ENCODE assay signal across 24 cellular contexts in the genomic region with DNA sequence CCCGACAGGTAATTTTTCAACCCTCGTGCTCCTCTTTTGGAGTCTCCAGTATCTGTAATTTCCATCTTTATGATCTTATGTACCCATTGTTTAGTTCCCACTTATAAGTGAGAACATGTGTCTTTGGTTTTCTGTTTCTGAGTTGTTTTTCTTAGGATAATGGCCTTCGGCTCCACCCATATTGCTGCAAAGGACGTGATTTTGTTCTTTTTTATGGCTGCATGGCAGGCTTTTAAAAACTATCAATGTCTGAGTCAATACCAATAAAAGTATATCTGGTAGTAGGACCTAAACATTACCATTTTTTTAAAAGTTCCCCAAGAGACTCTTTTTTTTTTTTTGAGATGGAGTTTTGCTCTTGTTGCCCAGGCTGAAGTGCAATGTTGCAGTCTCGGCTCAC. TPM values are rescaled to one million over a fixed set of nuclear protein-coding genes. Genes with fewer than 3 reads are reported as not detected.
"Had no signal": no experiment of that assay in that cellular context is flagged by ENCODE, and none has a peak within 500 bp of the region (broad histone marks: within the 10 kb centered on the region; RNA-seq: fewer than 3 reads in every experiment).

No MANE protein-coding gene starts in this region.

- H3K27me3 Mint-ChIP-seq: activated CD8-positive, alpha-beta T cell treated with anti-CD3 and anti-CD28 coated beads for 36 hours; activated T-cell treated with anti-CD3 and anti-CD28 coated beads, Interleukin-2, amount 50 U/mL, for 24 hours had no signal

- H3K27ac Mint-ChIP-seq: activated B cell treated with CpG ODN at 0.5 μM for 24 hours; activated CD8-positive, alpha-beta T cell treated with anti-CD3 and anti-CD28 coated beads for 36 hours; activated naive CD4-positive, alpha-beta T cell treated with anti-CD3 and anti-CD28 coated beads for 36 hours; activated T-cell treated with anti-CD3 and anti-CD28 coated beads, Interleukin-2, amount 50 U/mL, for 24 hours; activated T-helper 2 cell treated with anti-CD3 and anti-CD28 coated beads, Interferon-gamma antibody, Interleukin-2, Interleukin-4, amounts not matched to agents 10 μg/mL and 5 μg/mL and 100 μg/mL, durations not matched to agents 14 hours and 24 hours and 36 hours; T-helper 2 cell treated with Interferon-gamma antibody and Interleukin-4, amounts not matched to agents 5 μg/mL and 100 μg/mL, for 36 hours had no signal

- DNase-seq: activated B cell treated with CpG ODN at 0.5 μM for 24 hours; activated CD4-positive, alpha-beta T cell treated with anti-CD3 and anti-CD28 coated beads for 48 hours; activated CD8-positive, alpha-beta T cell treated with anti-CD3 and anti-CD28 coated beads for 36 hours; activated naive CD4-positive, alpha-beta T cell treated with anti-CD3 and anti-CD28 coated beads for 36 hours; activated T-cell treated with anti-CD3 and anti-CD28 coated beads, Interleukin-2, amount 50 U/mL, for 24 hours; central memory CD4-positive, alpha-beta T cell; gastrocnemius medialis; head of caudate nucleus; kidney; left lung; mammary epithelial cell; midbrain; occipital lobe; stimulated activated CD4-positive, alpha-beta T cell treated with anti-CD3 and anti-CD28 coated beads, Interleukin-2, amount 100 ng/mL, for 24 hours; stimulated activated naive CD8-positive, alpha-beta T cell treated with anti-CD3 and anti-CD28 coated beads, Interleukin-15, Interleukin-2, amounts not matched to agents 100 U/mL and 50 U/mL, for 24 hours had no signal

- H3K27ac ChIP-seq: coronary artery, gastrocnemius medialis, left lung, tibial nerve had no signal

- H3K36me3 Mint-ChIP-seq: brain had no signal

- H3K9me3 Mint-ChIP-seq: activated B cell treated with CpG ODN at 0.5 μM for 24 hours; activated CD8-positive, alpha-beta T cell treated with anti-CD3 and anti-CD28 coated beads for 36 hours; activated naive CD4-positive, alpha-beta T cell treated with anti-CD3 and anti-CD28 coated beads for 36 hours; activated T-cell treated with anti-CD3 and anti-CD28 coated beads, Interleukin-2, amount 50 U/mL, for 24 hours; activated T-helper 2 cell treated with anti-CD3 and anti-CD28 coated beads, Interferon-gamma antibody, Interleukin-2, Interleukin-4, amounts not matched to agents 10 μg/mL and 5 μg/mL and 100 μg/mL, durations not matched to agents 14 hours and 24 hours and 36 hours; brain; T-helper 2 cell treated with Interferon-gamma antibody and Interleukin-4, amounts not matched to agents 5 μg/mL and 100 μg/mL, for 36 hours had no signal

- H3K36me3 ChIP-seq: gastrocnemius medialis, left lung, tibial nerve had no signal

- H3K27me3 ChIP-seq: gastrocnemius medialis, left lung, tibial nerve had no signal

- H3K4me3 ChIP-seq: coronary artery, gastrocnemius medialis, left lung, tibial nerve had no signal

- H3K4me3 Mint-ChIP-seq: activated B cell treated with CpG ODN at 0.5 μM for 24 hours; activated CD8-positive, alpha-beta T cell treated with anti-CD3 and anti-CD28 coated beads for 36 hours; activated naive CD4-positive, alpha-beta T cell treated with anti-CD3 and anti-CD28 coated beads for 36 hours; activated T-cell treated with anti-CD3 and anti-CD28 coated beads, Interleukin-2, amount 50 U/mL, for 24 hours; T-helper 2 cell treated with Interferon-gamma antibody and Interleukin-4, amounts not matched to agents 5 μg/mL and 100 μg/mL, for 36 hours had no signal

- ATAC-seq: activated CD8-positive, alpha-beta T cell treated with anti-CD3 and anti-CD28 coated beads for 36 hours; gastrocnemius medialis; left lung; stimulated activated naive CD8-positive, alpha-beta T cell treated with anti-CD3 and anti-CD28 coated beads, Interleukin-15, Interleukin-2, amounts not matched to agents 100 U/mL and 50 U/mL, for 24 hours had no signal

- H3K9me3 ChIP-seq: gastrocnemius medialis, left lung, tibial nerve had no signal

RNA-seq across cellular contexts. Expression of gene PDE6A, which starts 12.1 kb away (rescaled TPM):
- total RNA-seq: activated B cell treated with CpG ODN at 0.5 μM for 24 hours; activated CD8-positive, alpha-beta T cell treated with anti-CD3 and anti-CD28 coated beads for 36 hours; activated naive CD4-positive, alpha-beta T cell treated with anti-CD3 and anti-CD28 coated beads for 36 hours; activated T-helper 2 cell treated with anti-CD3 and anti-CD28 coated beads, Interferon-gamma antibody, Interleukin-2, Interleukin-4, amounts not matched to agents 10 μg/mL and 5 μg/mL and 100 μg/mL, durations not matched to agents 14 hours and 24 hours and 36 hours; epithelial cell of proximal tubule; gastrocnemius medialis; left lung; occipital lobe; posterior vena cava; skeletal muscle tissue had no signal
- polyA plus RNA-seq: neural cell had no signal
